ENCODE assay signal across 34 cellular contexts in genomic region chr9:14831661-14832060, GRCh38.
"Had no signal": no experiment of that assay in that cellular context is flagged by ENCODE, and none has a peak within 500 bp of the region (broad histone marks: within the 10 kb centered on the region; RNA-seq: fewer than 3 reads in every experiment).

No MANE protein-coding gene starts in this region.

- ATAC-seq: activated CD8-positive, alpha-beta memory T cell treated with anti-CD3 and anti-CD28 coated beads, Interleukin-2, amount 10 ng/mL, durations not matched to agents 7 days and 5 days; activated naive CD8-positive, alpha-beta T cell treated with anti-CD3 and anti-CD28 coated beads, Interleukin-2, amount 50 U/mL, for 24 hours; Right ventricle myocardium inferior had no signal

- H3K4me1 Mint-ChIP-seq: activated CD4-positive, alpha-beta memory T cell treated with anti-CD3 and anti-CD28 coated beads, Interleukin-2, amount 10 ng/mL, durations not matched to agents 7 days and 5 days; activated CD8-positive, alpha-beta memory T cell treated with anti-CD3 and anti-CD28 coated beads, Interleukin-2, amount 10 ng/mL, durations not matched to agents 7 days and 5 days; activated naive CD4-positive, alpha-beta T cell treated with anti-CD3 and anti-CD28 coated beads, Interleukin-2, amount 10 ng/mL, durations not matched to agents 7 days and 5 days; activated naive CD8-positive, alpha-beta T cell treated with anti-CD3 and anti-CD28 coated beads, Interleukin-2, amount 50 U/mL, for 24 hours had no signal

- H3K27ac ChIP-seq: brain microvascular endothelial cell, PC-9, RWPE1, WERI-Rb-1 had no signal

- H2AFZ ChIP-seq: PC-9 had no signal

- H3K36me3 Mint-ChIP-seq: activated CD8-positive, alpha-beta memory T cell treated with anti-CD3 and anti-CD28 coated beads, Interleukin-2, amount 10 ng/mL, durations not matched to agents 7 days and 5 days; activated naive CD4-positive, alpha-beta T cell treated with anti-CD3 and anti-CD28 coated beads, Interleukin-2, amount 10 ng/mL, durations not matched to agents 7 days and 5 days; activated naive CD8-positive, alpha-beta T cell had no signal

- H3K27me3 ChIP-seq: brain microvascular endothelial cell had no signal

- H3K4me3 Mint-ChIP-seq: activated CD4-positive, alpha-beta memory T cell treated with anti-CD3 and anti-CD28 coated beads, Interleukin-2, amount 10 ng/mL, durations not matched to agents 7 days and 5 days; activated CD8-positive, alpha-beta memory T cell treated with anti-CD3 and anti-CD28 coated beads, Interleukin-2, amount 10 ng/mL, durations not matched to agents 7 days and 5 days; activated naive CD4-positive, alpha-beta T cell treated with anti-CD3 and anti-CD28 coated beads, Interleukin-2, amount 10 ng/mL, durations not matched to agents 7 days and 5 days; activated naive CD8-positive, alpha-beta T cell; activated naive CD8-positive, alpha-beta T cell treated with anti-CD3 and anti-CD28 coated beads, Interleukin-2, amount 50 U/mL, for 24 hours had no signal

- H3K27me3 Mint-ChIP-seq: activated CD4-positive, alpha-beta memory T cell treated with anti-CD3 and anti-CD28 coated beads, Interleukin-2, amount 10 ng/mL, durations not matched to agents 7 days and 5 days; activated CD8-positive, alpha-beta memory T cell treated with anti-CD3 and anti-CD28 coated beads, Interleukin-2, amount 10 ng/mL, durations not matched to agents 7 days and 5 days; activated naive CD4-positive, alpha-beta T cell treated with anti-CD3 and anti-CD28 coated beads, Interleukin-2, amount 10 ng/mL, durations not matched to agents 7 days and 5 days; activated naive CD8-positive, alpha-beta T cell treated with anti-CD3 and anti-CD28 coated beads, Interleukin-2, amount 50 U/mL, for 24 hours had no signal

- H3K9me3 Mint-ChIP-seq: activated CD4-positive, alpha-beta memory T cell treated with anti-CD3 and anti-CD28 coated beads, Interleukin-2, amount 10 ng/mL, durations not matched to agents 7 days and 5 days; activated naive CD4-positive, alpha-beta T cell treated with anti-CD3 and anti-CD28 coated beads, Interleukin-2, amount 10 ng/mL, durations not matched to agents 7 days and 5 days; activated naive CD8-positive, alpha-beta T cell treated with anti-CD3 and anti-CD28 coated beads, Interleukin-2, amount 50 U/mL, for 24 hours had no signal

- H3K36me3 ChIP-seq: brain microvascular endothelial cell, MG63, WERI-Rb-1 had no signal

- H3K9me3 ChIP-seq: MG63 had no signal

- DNase-seq: activated CD4-positive, alpha-beta memory T cell treated with anti-CD3 and anti-CD28 coated beads, Interleukin-2, amount 10 ng/mL, durations not matched to agents 7 days and 5 days; activated CD4-positive, alpha-beta T cell treated with anti-CD3 and anti-CD28 coated beads for 1 hour; activated CD4-positive, alpha-beta T cell treated with anti-CD3 and anti-CD28 coated beads for 48 hours; activated CD4-positive, CD25-positive, alpha-beta regulatory T cell; activated CD8-positive, alpha-beta memory T cell treated with anti-CD3 and anti-CD28 coated beads for 24 hours; activated CD8-positive, alpha-beta memory T cell treated with anti-CD3 and anti-CD28 coated beads, Interleukin-2, amount 10 ng/mL, durations not matched to agents 7 days and 5 days; activated CD8-positive, alpha-beta memory T cell treated with anti-CD3 and anti-CD28 coated beads, Interleukin-2, amount 50 U/mL, for 48 hours; activated effector memory CD4-positive, alpha-beta T cell treated with Interleukin-2 at 50 U/mL for 16 hours; activated naive CD4-positive, alpha-beta T cell treated with anti-CD3 and anti-CD28 coated beads, Interleukin-2, amount 10 ng/mL, durations not matched to agents 7 days and 5 days; activated naive CD8-positive, alpha-beta T cell treated with anti-CD3 and anti-CD28 coated beads, Interleukin-2, amount 50 U/mL, for 24 hours; activated T-cell treated with anti-CD3 and anti-CD28 coated beads, Interleukin-2, amount 50 U/mL, for 48 hours; amniotic stem cell; aorta; brain microvascular endothelial cell; central memory CD4-positive, alpha-beta T cell; Kasumi-1; MG63; NCI-H1092; NCI-H1436 treated with DMSO at 0.1 percent for 48 hours; NCI-H1694 treated with DMSO at 0.1 percent for 48 hours; NCI-H2029; NCI-H510A; NCI-H526; NCI-H748 treated with DMSO at 0.1 percent for 48 hours; NK-92 treated with Interleukin-12 subunit alpha and Interleukin-12 subunit beta, amount 100 ng/mL, for 24 hours; PC-9; SW 1271; T-helper 1 cell; T-helper 2 cell; T-helper 9 cell; WERI-Rb-1 had no signal

- H3K4me2 ChIP-seq: PC-9 had no signal

- H3K27ac Mint-ChIP-seq: activated CD4-positive, alpha-beta memory T cell treated with anti-CD3 and anti-CD28 coated beads, Interleukin-2, amount 10 ng/mL, durations not matched to agents 7 days and 5 days; activated CD8-positive, alpha-beta memory T cell treated with anti-CD3 and anti-CD28 coated beads, Interleukin-2, amount 10 ng/mL, durations not matched to agents 7 days and 5 days; activated naive CD4-positive, alpha-beta T cell treated with anti-CD3 and anti-CD28 coated beads, Interleukin-2, amount 10 ng/mL, durations not matched to agents 7 days and 5 days; activated naive CD8-positive, alpha-beta T cell; activated naive CD8-positive, alpha-beta T cell treated with anti-CD3 and anti-CD28 coated beads, Interleukin-2, amount 50 U/mL, for 24 hours had no signal

- H3K4me3 ChIP-seq: MG63, PC-9 had no signal
